22 cellular contexts compared by ENCODE assay signal in the genomic region with DNA sequence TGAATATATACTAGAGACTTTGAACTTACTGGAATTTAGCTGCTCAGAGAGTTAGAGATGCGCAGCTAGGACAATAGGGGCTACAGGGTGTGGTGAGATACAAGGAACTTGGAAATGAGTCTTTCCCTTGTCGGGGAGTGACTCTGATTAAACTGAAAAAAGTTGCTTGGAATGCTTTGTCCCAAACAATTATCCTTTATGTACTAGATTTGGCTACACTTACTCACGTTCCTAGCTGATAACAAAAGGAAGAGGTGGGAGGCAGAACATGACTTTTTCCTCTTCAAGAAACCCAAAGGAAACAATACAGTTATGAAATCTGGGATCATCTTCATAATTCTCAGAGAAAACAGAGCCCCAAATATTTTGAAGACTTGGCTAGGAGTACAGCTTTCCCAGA. TPM values are rescaled to one million over a fixed set of nuclear protein-coding genes. Genes with fewer than 3 reads are reported as not detected.
"Had no signal": no experiment of that assay in that cellular context is flagged by ENCODE, and none has a peak within 500 bp of the region (broad histone marks: within the 10 kb centered on the region; RNA-seq: fewer than 3 reads in every experiment).

No MANE protein-coding gene starts in this region.

- ATAC-seq: left cardiac atrium; left lung; mucosa of descending colon; natural killer cell treated with Interleukin-12 subunit alpha and Interleukin-12 subunit beta and Interleukin-15 and Interleukin-18, amount 100 ng/mL, for 72 hours; psoas muscle; stimulated activated memory B cell treated with anti-CD40 and anti-IgM and Interleukin-4, amounts not matched to agents 10 μg/mL and 1 μg/mL and 100 μg/mL, for 72 hours; stimulated activated naive CD8-positive, alpha-beta T cell treated with anti-CD3 and anti-CD28 coated beads, Interleukin-15, Interleukin-2, amounts not matched to agents 100 U/mL and 50 U/mL, for 24 hours had no signal

- FAIRE-seq: colon, frontal cortex, kidney had no signal

- H3K27ac ChIP-seq: esophagus muscularis mucosa, left lung, psoas muscle, skin epidermis, spleen, testis, tibial artery had no signal

- H3K4me1 ChIP-seq: esophagus muscularis mucosa, left lung, psoas muscle, spleen, tibial artery had no signal

- DNase-seq: effector memory CD4-positive, alpha-beta T cell; kidney; left cardiac atrium; left lung; mucosa of descending colon; naive B cell; nucleus accumbens; psoas muscle; right cardiac atrium; spleen; stimulated activated CD4-positive, alpha-beta T cell treated with anti-CD3 and anti-CD28 coated beads, Interleukin-4, amount 100 ng/mL, for 4 hours; stimulated activated naive CD8-positive, alpha-beta T cell treated with anti-CD3 and anti-CD28 coated beads, Interleukin-15, Interleukin-2, amounts not matched to agents 100 U/mL and 50 U/mL, for 24 hours; substantia nigra; testis; tibial artery had no signal

- H3K27me3 ChIP-seq: esophagus muscularis mucosa, spleen, testis, tibial artery had no signal

- H3K4me3 ChIP-seq: esophagus muscularis mucosa, left lung, mucosa of descending colon, psoas muscle, skin epidermis, spleen, testis, tibial artery had no signal

- H3K9me3 ChIP-seq: esophagus muscularis mucosa, left lung, mucosa of descending colon, psoas muscle, spleen, testis, tibial artery had no signal

- H3K36me3 ChIP-seq: esophagus muscularis mucosa, left lung, spleen, tibial artery had no signal

RNA-seq across cellular contexts. Expression of gene CGN, which starts 6.9 kb away (rescaled TPM):
- total RNA-seq: fibroblast of villous mesenchyme had no signal
